In the genomic region with DNA sequence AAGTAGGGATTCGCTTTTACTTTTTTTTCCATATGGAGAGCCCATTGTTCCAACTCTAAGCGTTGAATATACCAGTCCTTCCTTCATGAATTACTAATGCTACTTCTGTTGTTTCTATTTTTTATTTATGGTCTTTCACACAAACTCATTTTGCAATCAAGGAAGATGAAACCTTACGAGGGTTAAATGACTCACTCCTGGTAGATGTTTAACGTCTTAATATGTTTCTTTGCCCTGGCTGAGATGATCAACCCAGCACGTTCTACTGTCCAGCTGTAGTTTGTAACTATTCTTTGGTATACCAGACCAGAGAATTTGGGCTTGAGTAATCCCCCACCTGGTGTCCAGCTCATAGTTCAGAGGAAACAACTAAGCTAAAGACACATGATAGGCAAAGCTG, we compare ENCODE assay signal across 9 cellular contexts. TPM values are rescaled to one million over a fixed set of nuclear protein-coding genes. Genes with fewer than 3 reads are reported as not detected.
A peak's percentile ranks its signal among the peaks of the same experiment; 100 is the strongest.
DNase-seq lines count a peak whose midpoint lies in the region; ATAC-seq, FAIRE-seq and TF ChIP-seq lines count a peak whose summit lies in the region.
"Had no signal": no experiment of that assay in that cellular context is flagged by ENCODE, and none has a peak within 500 bp of the region (broad histone marks: within the 10 kb centered on the region; RNA-seq: fewer than 3 reads in every experiment).

No MANE protein-coding gene starts in this region.

- H3K4me2 ChIP-seq in GM12878 (ENCODE audit: control insufficient read depth, insufficient read depth): no peak overlapping the region
- H3K4me2 ChIP-seq in skeletal muscle satellite cell (ENCODE audit: low read length): peak overlapping the region; percentile 66
- no peak overlapping the region for H3K4me2 ChIP-seq in OCI-LY7 (ENCODE audit: low read length)

- H3K27me3 ChIP-seq in GM12878 (replicated peaks in 1 of 2; ENCODE audit: control insufficient read depth in 2 of 2, insufficient read depth in 2 of 2, low read length in 1 of 2) (no peaks in the 10 kb centered on the region), skeletal muscle satellite cell (ENCODE audit: control insufficient read depth, insufficient read depth, low read length) (no peaks in the 10 kb centered on the region), BE2C (peaks cover 3% of the 10 kb centered on the region; the same call in 1 of the 2 replicates)

- RAD21 ChIA-PET in GM12878 (lab: Charles Lee; ENCODE audit: unreplicated experiment): interaction anchor here (0.7 to 1.7 kb wide), 11 partner anchors 8 to 141 kb away, joined by 3 to 22 read pairs (median 4); no protein-coding TSS in a partner anchor

- 2% methylated on average over 5 of the region's 5 CpGs for WGBS in GM12878 (ENCODE audit: insufficient coverage, insufficient replicate concordance, low lambda C conversion rate, missing lambda C conversion rate)

- no peaks in the 10 kb centered on the region for H4K20me1 ChIP-seq in GM12878 (ENCODE audit: control insufficient read depth, insufficient read depth)
- no peaks in the 10 kb centered on the region for H4K20me1 ChIP-seq in OCI-LY7 (ENCODE audit: insufficient read depth, low read length)

- no peak overlapping the region for H3K4me3 Mint-ChIP-seq in mesothelial cell of epicardium

- H3K36me3 ChIP-seq in GM12878 (ENCODE audit: control insufficient read depth in 2 of 2, insufficient read depth in 2 of 2, low read length in 1 of 2) (no peaks in the 10 kb centered on the region), skeletal muscle satellite cell (ENCODE audit: insufficient read depth, low read length) (no peaks in the 10 kb centered on the region), BE2C (no peaks in the 10 kb centered on the region), OCI-LY7 (ENCODE audit: insufficient read depth, low read length) (no peaks in the 10 kb centered on the region)
- H3K36me3 ChIP-seq: tibial nerve had no signal

- no peak overlapping the region for H3K9ac ChIP-seq in GM12878 (ENCODE audit: control insufficient read depth, insufficient read depth, low read length)
- peak overlapping the region; percentile 75 for H3K9ac ChIP-seq in skeletal muscle satellite cell (ENCODE audit: low read depth, low read length)

- H3K36me3 Mint-ChIP-seq in mesothelial cell of epicardium: no peaks in the 10 kb centered on the region

- intact Hi-C loops in GM12878 (cut with micrococcal nuclease; ENCODE audit: unreplicated experiment) (no loop called here), OCI-LY7 (cut with micrococcal nuclease; ENCODE audit: unreplicated experiment) (no loop called here)

- 0 out of 6 replicates have a peak, but pooled peaks of 1 of the 3 experiments have one; percentile 1 for TF ChIP-seq CTCF in GM12878 (IDR thresholded peaks at IDR 0.05 in 2 of 3, conservative IDR thresholded peaks at IDR 0.05 in 1 of 3; ENCODE audit: control insufficient read depth in 2 of 3, extremely low read depth in 1 of 3, insufficient read depth in 1 of 3, low read depth in 3 of 3, low read length in 3 of 3)
- no peak for TF ChIP-seq CTCF in mesothelial cell of epicardium (IDR thresholded peaks at IDR 0.05; ENCODE audit: unreplicated experiment)
- TF ChIP-seq CTCF in BE2C (IDR thresholded peaks at IDR 0.05; ENCODE audit: low read depth, low read length): no peak
- no peak for TF ChIP-seq CTCF in OCI-LY7 (conservative IDR thresholded peaks at IDR 0.05; ENCODE audit: low read length)

- H3K4me1 Mint-ChIP-seq in mesothelial cell of epicardium: peaks cover 8% of the 10 kb centered on the region

- DNase-seq in GM12878 (ENCODE audit: low read depth, low spot score): peak; percentile 62
- no peak for DNase-seq in mesothelial cell of epicardium (ENCODE audit: low spot score in 2 of 2, unreplicated experiment in 2 of 2)
- DNase-seq in BE2C: no peak
- no peak for DNase-seq in epidermal melanocyte (ENCODE audit: insufficient read length, low spot score)
- no peak for DNase-seq in OCI-LY7 (ENCODE audit: low spot score)

- TF ChIP-seq EP300 in GM12878 (IDR thresholded peaks at IDR 0.05; ENCODE audit: borderline replicate concordance in 1 of 2, control insufficient read depth in 1 of 2, low read depth in 2 of 2, low read length in 2 of 2): peak; percentile 27 to 50; a peak in 2 of 4 replicates

- in situ Hi-C loops in GM12878 (cut with MboI): no loop called here

- no peak for TF ChIP-seq POLR2A in GM12878 (IDR thresholded peaks at IDR 0.05; ENCODE audit: low read depth, low read length)

- BruUV-seq in GM12878 (replicated peaks; lab: Mats Ljungman, UMichigan) (no TSS peak), OCI-LY7 (replicated peaks; lab: Mats Ljungman, UMichigan) (no TSS peak)

- TF ChIP-seq RAD21 in GM12878 (IDR thresholded peaks at IDR 0.05; ENCODE audit: insufficient read depth, low read depth, low read length): no peak

- no peak overlapping the region for H3K4me3 ChIP-seq in GM12878
- no peak overlapping the region for H3K4me3 ChIP-seq in skeletal muscle satellite cell (ENCODE audit: low read length)
- H3K4me3 ChIP-seq in BE2C (ENCODE audit: low read depth, low read length): no peak overlapping the region
- H3K4me3 ChIP-seq in OCI-LY7 (ENCODE audit: low read depth, low read length, poor library complexity, severe bottlenecking): no peak overlapping the region
- H3K4me3 ChIP-seq: tibial nerve had no signal

- FAIRE-seq in GM12878 (lab: Jason Lieb, UNC): no peak

- no peak overlapping the region for H3K27ac Mint-ChIP-seq in mesothelial cell of epicardium

- no peaks in the 10 kb centered on the region for H3K4me1 ChIP-seq in GM12878 (ENCODE audit: control insufficient read depth, insufficient read depth, low read length)
- H3K4me1 ChIP-seq in skeletal muscle satellite cell (ENCODE audit: control insufficient read depth, insufficient read depth, low read length): peaks cover 62% of the 10 kb centered on the region
- no peaks in the 10 kb centered on the region for H3K4me1 ChIP-seq in BE2C
- no peaks in the 10 kb centered on the region for H3K4me1 ChIP-seq in OCI-LY7 (ENCODE audit: insufficient read depth, low read length, poor library complexity, severe bottlenecking)
- H3K4me1 ChIP-seq: tibial nerve had no signal

- SMC1A ChIA-PET in GM12878 (lab: Charles Lee; ENCODE audit: uncharacterized antibody, unreplicated experiment): interaction anchor here (0.6 to 3.6 kb wide), 23 partner anchors 8 to 214 kb away, joined by 3 to 34 read pairs (median 5); no protein-coding TSS in a partner anchor

- CTCF ChIA-PET in GM12878 (lab: Yijun Ruan, JAX): interaction anchor here (0.5 to 2.2 kb wide), 13 partner anchors 10 to 93 kb away, joined by 3 to 20 read pairs (median 4); no protein-coding TSS in a partner anchor
- CTCF ChIA-PET in OCI-LY7 (lab: Charles Lee; ENCODE audit: unreplicated experiment): no interaction called here

- H3K79me2 ChIP-seq in GM12878 (ENCODE audit: control insufficient read depth, insufficient read depth, low read length) (no peaks in the 10 kb centered on the region), OCI-LY7 (ENCODE audit: insufficient read depth, low read depth, low read length) (no peaks in the 10 kb centered on the region)

- POLR2A ChIA-PET in GM12878 (lab: Charles Lee) (interaction anchor here (1.0 to 1.7 kb wide), 2 partner anchors 17 to 81 kb away, joined by 3 to 6 read pairs; no protein-coding TSS in a partner anchor), OCI-LY7 (lab: Charles Lee) (no interaction called here)

- H2AFZ ChIP-seq in GM12878 (ENCODE audit: control insufficient read depth, low read depth, low read length) (no peak overlapping the region), OCI-LY7 (ENCODE audit: low read length) (no peak overlapping the region)

- H3K27ac ChIP-seq in GM12878 (ENCODE audit: control insufficient read depth, insufficient read depth) (no peak overlapping the region), OCI-LY7 (ENCODE audit: low read depth, low read length, poor library complexity, severe bottlenecking) (no peak overlapping the region)
- H3K27ac ChIP-seq: tibial nerve had no signal

- no peaks in the 10 kb centered on the region for H3K27me3 Mint-ChIP-seq in mesothelial cell of epicardium (ENCODE audit: low read depth)

- ATAC-seq in GM19397 (IDR thresholded peaks at IDR 0.05; ENCODE audit: unreplicated experiment) (peak; percentile 79), HG03442 (IDR thresholded peaks at IDR 0.05; ENCODE audit: unreplicated experiment) (peak; percentile 53), GM12878 (peak; percentile 91)

- H3K9me3 Mint-ChIP-seq in mesothelial cell of epicardium: no peaks in the 10 kb centered on the region

- no peaks in the 10 kb centered on the region for H3K9me2 ChIP-seq in OCI-LY7 (ENCODE audit: insufficient read depth, low read length)

- H3K9me3 ChIP-seq in GM12878 (replicated peaks; ENCODE audit: control insufficient read depth, insufficient read depth, low read length) (no peaks in the 10 kb centered on the region), skeletal muscle satellite cell (replicated peaks; ENCODE audit: low read length) (no peaks in the 10 kb centered on the region), BE2C (no peaks in the 10 kb centered on the region), OCI-LY7 (ENCODE audit: low read length) (no peaks in the 10 kb centered on the region)
- H3K9me3 ChIP-seq: tibial nerve had no signal

TF ChIP-seq in GM12878, 131 proteins besides CTCF, POLR2A, EP300 and RAD21 (continues in another document):
- TF ChIP-seq IRF4 (IDR thresholded peaks at IDR 0.05; ENCODE audit: low read depth, low read length) (no peak), SUPT20H (IDR thresholded peaks at IDR 0.05; ENCODE audit: borderline replicate concordance, control insufficient read depth, low read depth, low read length) (no peak)

RNA-seq across cellular contexts. Expression of a gene that starts 23.1 kb away (rescaled TPM):
- total RNA-seq in GM12878 (2013; cell fraction: nucleolus; rRNA removed): 0.86 and 1.5 TPM in 2 replicates
- 0.65 and 1.0 TPM in 2 replicates for total RNA-seq in GM12878 (2014; rRNA removed)
- 0.46 and 0.58 TPM in 2 replicates for total RNA-seq in GM12878 (2014; rRNA removed; fragmentation: Illumina TruSeq; extraction: Trizol)
- total RNA-seq in GM12878 (2021): 1.5 and 1.7 TPM in 2 replicates
- polyA plus RNA-seq in GM12878 (2011; ENCODE audit: low read depth): 0.20 TPM
- polyA plus RNA-seq in GM12878 (2011; rRNA removed): 1.2 and 2.2 TPM in 2 replicates
- polyA plus RNA-seq in GM12878 (2011; cell fraction: cytosol; rRNA removed): 2.3 and 3.6 TPM in 2 replicates
- 1.9 and 2.6 TPM in 2 replicates for polyA plus RNA-seq in GM12878 (2011; cell fraction: nucleus; rRNA removed)
- polyA plus RNA-seq in GM12878 (2012): 0.34 and 0.56 TPM in 2 replicates
- 0.51 and 1.1 TPM in 2 replicates for polyA plus RNA-seq in GM12878 (2014; fragmentation: Illumina TruSeq; extraction: Trizol)
- polyA plus RNA-seq in GM12878 (2014; fragmentation: Nextera tagmentation; extraction: Ambion mirVana): under 1 TPM; 0.35 to 0.69 TPM
- polyA plus RNA-seq in GM12878 (2014; rRNA removed): 0.56 and 0.77 TPM in 2 replicates
- 1 to 10 TPM in 1 of 2 experiments, under 1 TPM in 1; 0.71 to 1.1 TPM for polyA plus RNA-seq in GM12878 (2016; fragmentation: Nextera tagmentation; extraction: Ambion mirVana)
- polyA minus RNA-seq in GM12878 (2011; rRNA and poly(A)+ RNA removed): 3.3 and 3.7 TPM in 2 replicates
- 1.1 and 1.9 TPM in 2 replicates for polyA minus RNA-seq in GM12878 (2011; cell fraction: cytosol; rRNA and poly(A)+ RNA removed)
- 2.0 and 2.1 TPM in 2 replicates for polyA minus RNA-seq in GM12878 (2011; cell fraction: nucleus; rRNA and poly(A)+ RNA removed)
- total RNA-seq in skeletal muscle satellite cell (2012; rRNA removed): 19.2 and 24.3 TPM in 2 replicates
- total RNA-seq in mesothelial cell of epicardium: 1.3 to 1.4 TPM (median 1.3 TPM) in 3 replicates
- not detected for polyA plus RNA-seq in BE2C (2012; ENCODE audit: insufficient read depth, insufficient read length, low read depth)
- total RNA-seq in OCI-LY7 (2014; rRNA removed; shearing (Covaris generic)): not detected in 2 replicates
- 0.07 TPM in 1 of 2 replicates, not detected in the other for total RNA-seq in OCI-LY7 (2022)
